Comparison of ENCODE assay signal across 1 cellular context in the genomic region with DNA sequence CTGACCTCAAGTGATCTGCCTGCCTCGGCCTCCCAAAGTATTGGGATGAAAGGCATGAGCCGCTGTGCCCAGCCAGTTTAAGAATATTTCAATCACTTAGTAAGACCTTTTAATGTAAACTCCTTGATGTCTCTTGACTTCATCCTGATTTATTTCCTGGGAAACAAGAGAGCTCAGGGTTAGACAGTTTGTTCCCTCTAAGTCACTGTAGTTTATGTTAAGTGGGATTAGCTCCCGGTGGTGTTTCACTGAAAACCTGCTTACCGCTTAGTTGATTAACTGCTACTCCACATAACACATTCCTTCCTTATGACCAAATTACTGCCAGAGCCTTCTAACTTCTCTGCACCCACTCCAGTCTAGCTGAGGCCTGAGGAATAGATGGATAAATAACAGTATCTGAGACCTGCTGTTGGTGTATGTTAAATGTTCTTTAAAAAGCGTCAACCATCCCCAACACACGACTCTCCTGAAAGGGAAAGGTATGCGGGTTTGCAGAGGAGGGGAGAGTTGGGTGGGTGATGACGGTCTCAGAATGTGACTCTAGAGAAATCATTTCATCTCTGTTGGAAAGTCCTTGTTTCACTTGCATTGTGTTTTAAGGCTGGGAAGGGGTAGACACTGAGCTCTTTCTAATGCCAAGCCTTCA.
TF ChIP-seq lines count a peak whose summit lies in the region.

No MANE protein-coding gene starts in this region.

TF ChIP-seq in HepG2, 621 proteins besides CTCF, POLR2A, EP300 and RAD21:
- TF ChIP-seq ZNF460 (CRISPR knock-in tag; IDR thresholded peaks at IDR 0.05; ENCODE audit: borderline replicate concordance) (no peak), ELF4 (CRISPR knock-in tag; IDR thresholded peaks at IDR 0.05; ENCODE audit: borderline replicate concordance) (0 out of 2 replicates have a peak, but pooled peaks have one; percentile 43), RBM22 (optimal IDR thresholded peaks at IDR 0.05; ENCODE audit: low read length) (peak; percentile 61)
